ENCODE assay signal across 11 cellular contexts in genomic region chr1:115184260-115184950, GRCh38.
DNase-seq lines count a peak whose midpoint lies in the region; ATAC-seq and TF ChIP-seq lines count a peak whose summit lies in the region.
"Had no signal": no experiment of that assay in that cellular context is flagged by ENCODE, and none has a peak within 500 bp of the region (broad histone marks: within the 10 kb centered on the region; RNA-seq: fewer than 3 reads in every experiment).

No MANE protein-coding gene starts in this region.

- no peak overlapping the region for H3K4me3 Mint-ChIP-seq in activated CD4-positive, alpha-beta T cell treated with anti-CD3 and anti-CD28 coated beads for 36 hours
- no peak overlapping the region for H3K4me3 Mint-ChIP-seq in activated CD4-positive, alpha-beta T cell treated with anti-CD3 and anti-CD28 coated beads, Interleukin-2, amount 10 ng/mL, durations not matched to agents 7 days and 5 days
- no peak overlapping the region for H3K4me3 Mint-ChIP-seq in stimulated activated naive CD8-positive, alpha-beta T cell treated with anti-CD3 and anti-CD28 coated beads, Interleukin-15, amount 100 ng/mL, for 72 hours
- no peak overlapping the region for H3K4me3 Mint-ChIP-seq in naive thymus-derived CD8-positive, alpha-beta T cell

- intact Hi-C loops in activated CD4-positive, alpha-beta T cell treated with anti-CD3 and anti-CD28 coated beads for 36 hours (cut with DNase I, micrococcal nuclease) = loop anchor here in 1 of 2 experiments (1.0 kb wide), 1 partner anchor 19 kb away; no protein-coding TSS in a partner anchor

- H3K27ac Mint-ChIP-seq in activated CD4-positive, alpha-beta T cell treated with anti-CD3 and anti-CD28 coated beads for 36 hours = no peak overlapping the region
- H3K27ac Mint-ChIP-seq in activated CD4-positive, alpha-beta T cell treated with anti-CD3 and anti-CD28 coated beads, Interleukin-2, amount 10 ng/mL, durations not matched to agents 7 days and 5 days = no peak overlapping the region
- H3K27ac Mint-ChIP-seq in stimulated activated naive CD8-positive, alpha-beta T cell treated with anti-CD3 and anti-CD28 coated beads, Interleukin-15, amount 100 ng/mL, for 72 hours = no peak overlapping the region
- no peak overlapping the region for H3K27ac Mint-ChIP-seq in naive thymus-derived CD8-positive, alpha-beta T cell

- peak; percentile 41 for DNase-seq in activated CD4-positive, alpha-beta T cell treated with anti-CD3 and anti-CD28 coated beads for 36 hours
- DNase-seq in activated CD4-positive, alpha-beta T cell treated with anti-CD3 and anti-CD28 coated beads, Interleukin-2, amount 10 ng/mL, durations not matched to agents 7 days and 5 days = no peak
- DNase-seq in RPMI8226 (peak; percentile 13), fibroblast of the aortic adventitia (ENCODE audit: low read depth) (no peak), NOMO-1 treated with dmso at 0.1 percent for 144 hours (lab: John Stamatoyannopoulos, UW; ENCODE audit: unreplicated experiment) (no peak)
- no peak for DNase-seq in stimulated activated naive CD8-positive, alpha-beta T cell treated with anti-CD3 and anti-CD28 coated beads, Interleukin-15, amount 100 ng/mL, for 72 hours
- DNase-seq in naive thymus-derived CD8-positive, alpha-beta T cell = no peak
- DNase-seq: NCI-H1092 had no signal

- H3K9me3 Mint-ChIP-seq in activated CD4-positive, alpha-beta T cell treated with anti-CD3 and anti-CD28 coated beads for 36 hours (ENCODE audit: low read depth) = no peaks in the 10 kb centered on the region
- H3K9me3 Mint-ChIP-seq in activated CD4-positive, alpha-beta T cell treated with anti-CD3 and anti-CD28 coated beads, Interleukin-2, amount 10 ng/mL, durations not matched to agents 7 days and 5 days = no peaks in the 10 kb centered on the region
- no peaks in the 10 kb centered on the region for H3K9me3 Mint-ChIP-seq in stimulated activated naive CD8-positive, alpha-beta T cell treated with anti-CD3 and anti-CD28 coated beads, Interleukin-15, amount 100 ng/mL, for 72 hours
- no peaks in the 10 kb centered on the region for H3K9me3 Mint-ChIP-seq in naive thymus-derived CD8-positive, alpha-beta T cell

- peaks cover 8% of the 10 kb centered on the region for H3K4me1 Mint-ChIP-seq in activated CD4-positive, alpha-beta T cell treated with anti-CD3 and anti-CD28 coated beads for 36 hours
- H3K4me1 Mint-ChIP-seq in activated CD4-positive, alpha-beta T cell treated with anti-CD3 and anti-CD28 coated beads, Interleukin-2, amount 10 ng/mL, durations not matched to agents 7 days and 5 days = peaks cover 3% of the 10 kb centered on the region
- peaks cover 10% of the 10 kb centered on the region for H3K4me1 Mint-ChIP-seq in stimulated activated naive CD8-positive, alpha-beta T cell treated with anti-CD3 and anti-CD28 coated beads, Interleukin-15, amount 100 ng/mL, for 72 hours
- no peaks in the 10 kb centered on the region for H3K4me1 Mint-ChIP-seq in naive thymus-derived CD8-positive, alpha-beta T cell

- TF ChIP-seq CTCF in fibroblast of the aortic adventitia (IDR thresholded peaks at IDR 0.05; ENCODE audit: insufficient read depth, low read length) = peak; percentile 11

- no peaks in the 10 kb centered on the region for H3K36me3 Mint-ChIP-seq in activated CD4-positive, alpha-beta T cell treated with anti-CD3 and anti-CD28 coated beads for 36 hours (ENCODE audit: low read depth)
- no peaks in the 10 kb centered on the region for H3K36me3 Mint-ChIP-seq in activated CD4-positive, alpha-beta T cell treated with anti-CD3 and anti-CD28 coated beads, Interleukin-2, amount 10 ng/mL, durations not matched to agents 7 days and 5 days (ENCODE audit: low read depth)
- no peaks in the 10 kb centered on the region for H3K36me3 Mint-ChIP-seq in naive thymus-derived CD8-positive, alpha-beta T cell

- no peaks in the 10 kb centered on the region for H3K27me3 Mint-ChIP-seq in activated CD4-positive, alpha-beta T cell treated with anti-CD3 and anti-CD28 coated beads for 36 hours
- no peaks in the 10 kb centered on the region for H3K27me3 Mint-ChIP-seq in activated CD4-positive, alpha-beta T cell treated with anti-CD3 and anti-CD28 coated beads, Interleukin-2, amount 10 ng/mL, durations not matched to agents 7 days and 5 days
- H3K27me3 Mint-ChIP-seq in stimulated activated naive CD8-positive, alpha-beta T cell treated with anti-CD3 and anti-CD28 coated beads, Interleukin-15, amount 100 ng/mL, for 72 hours = peaks cover 20% of the 10 kb centered on the region
- peaks cover 0 to 7% (median 0%) of the 10 kb centered on the region in 5 donors for H3K27me3 Mint-ChIP-seq in naive thymus-derived CD8-positive, alpha-beta T cell

- no peak overlapping the region for H3K4me3 ChIP-seq in fibroblast of the aortic adventitia (ENCODE audit: low read depth, low read length)
- H3K4me3 ChIP-seq: BLaER1, ovary had no signal

- POLR2A ChIA-PET in activated CD4-positive, alpha-beta T cell treated with anti-CD3 and anti-CD28 coated beads for 36 hours (lab: Charles Lee) = no interaction called here
- POLR2A ChIA-PET in activated CD4-positive, alpha-beta T cell treated with anti-CD3 and anti-CD28 coated beads, Interleukin-2, amount 10 ng/mL, durations not matched to agents 7 days and 5 days (lab: Charles Lee) = interaction anchor here (0.6 kb wide), 1 partner anchor 13 kb away, joined by 3 read pairs; no protein-coding TSS in a partner anchor
- POLR2A ChIA-PET in naive thymus-derived CD8-positive, alpha-beta T cell (lab: Charles Lee) = no interaction called here

- peak; percentile 86 for ATAC-seq in activated CD4-positive, alpha-beta T cell treated with anti-CD3 and anti-CD28 coated beads for 36 hours
- ATAC-seq in stimulated activated naive CD8-positive, alpha-beta T cell treated with anti-CD3 and anti-CD28 coated beads, Interleukin-15, amount 100 ng/mL, for 72 hours = peak; percentile 77
- no peak for ATAC-seq in GM18498 (IDR thresholded peaks at IDR 0.05; ENCODE audit: unreplicated experiment)
- no peak for ATAC-seq in naive thymus-derived CD8-positive, alpha-beta T cell

- CTCF ChIA-PET in activated CD4-positive, alpha-beta T cell treated with anti-CD3 and anti-CD28 coated beads for 36 hours (lab: Charles Lee) = interaction anchor here (0.7 to 1.0 kb wide), 2 partner anchors 46 to 291 kb away, joined by 3 to 4 read pairs; no protein-coding TSS in a partner anchor
- CTCF ChIA-PET in activated CD4-positive, alpha-beta T cell treated with anti-CD3 and anti-CD28 coated beads, Interleukin-2, amount 10 ng/mL, durations not matched to agents 7 days and 5 days (lab: Charles Lee) = interaction anchor here (1.4 kb wide), 1 partner anchor 9 kb away, joined by 4 read pairs; no protein-coding TSS in a partner anchor

Comparison
In these comparisons a context has a peak if more than half of its experiments do, and no peak if none do; other contexts are left out.
1. DNase-seq: peak in activated CD4-positive, alpha-beta T cell treated with anti-CD3 and anti-CD28 coated beads for 36 hours (single experiment) and RPMI8226 (single experiment); none in activated CD4-positive, alpha-beta T cell treated with anti-CD3 and anti-CD28 coated beads, Interleukin-2, amount 10 ng/mL, durations not matched to agents 7 days and 5 days (single experiment), fibroblast of the aortic adventitia (single experiment), stimulated activated naive CD8-positive, alpha-beta T cell treated with anti-CD3 and anti-CD28 coated beads, Interleukin-15, amount 100 ng/mL, for 72 hours (0 of 2), NOMO-1 treated with dmso at 0.1 percent for 144 hours (single experiment) and naive thymus-derived CD8-positive, alpha-beta T cell (0 of 10).
2. ATAC-seq: peak in activated CD4-positive, alpha-beta T cell treated with anti-CD3 and anti-CD28 coated beads for 36 hours (single experiment) and stimulated activated naive CD8-positive, alpha-beta T cell treated with anti-CD3 and anti-CD28 coated beads, Interleukin-15, amount 100 ng/mL, for 72 hours (single experiment); none in GM18498 (single experiment) and naive thymus-derived CD8-positive, alpha-beta T cell (0 of 2).